ENCODE assay signal across 25 cellular contexts in genomic region chr10:91707236-91707635, GRCh38.
"Had no signal": no experiment of that assay in that cellular context is flagged by ENCODE, and none has a peak within 500 bp of the region (broad histone marks: within the 10 kb centered on the region; RNA-seq: fewer than 3 reads in every experiment).

No MANE protein-coding gene starts in this region.

- H3K4me3 ChIP-seq: adrenal gland, ascending aorta, body of pancreas, MG63 had no signal

- H3K36me3 ChIP-seq: adrenal gland, ascending aorta, MG63 had no signal

- H3K27ac ChIP-seq: adrenal gland, ascending aorta, body of pancreas had no signal

- ATAC-seq: activated CD4-positive, CD25-positive, alpha-beta regulatory T cell treated with anti-CD3 and anti-CD28 coated beads, Interleukin-2, amount 50 U/mL, for 24 hours; activated CD8-positive, alpha-beta T cell treated with anti-CD3 and anti-CD28 coated beads for 36 hours; activated T-cell treated with anti-CD3 and anti-CD28 coated beads, Interleukin-2, amount 50 U/mL, for 72 hours; body of pancreas; PC-3 had no signal

- FAIRE-seq: RCC 7860 had no signal

- H3K27me3 ChIP-seq: adrenal gland, ascending aorta, body of pancreas, MG63 had no signal

- H3K9me3 ChIP-seq: adrenal gland, ascending aorta, body of pancreas, MG63 had no signal

- H3K4me1 ChIP-seq: ascending aorta had no signal

- DNase-seq: activated CD4-positive, alpha-beta T cell treated with anti-CD3 and anti-CD28 coated beads for 4 hours; activated CD8-positive, alpha-beta memory T cell treated with anti-CD3 and anti-CD28 coated beads, Interleukin-2, amount 50 U/mL, for 4 hours; activated CD8-positive, alpha-beta T cell treated with anti-CD3 and anti-CD28 coated beads for 36 hours; activated gamma-delta T cell treated with Interleukin-2 at 50 U/mL for 16 hours; activated naive CD4-positive, alpha-beta T cell treated with anti-CD3 and anti-CD28 coated beads, Interleukin-2, amount 10 ng/mL, durations not matched to agents 7 days and 5 days; activated naive CD8-positive, alpha-beta T cell treated with anti-CD3 and anti-CD28 coated beads for 36 hours; activated T-cell treated with anti-CD3 and anti-CD28 coated beads, Interleukin-2, amount 50 U/mL, for 72 hours; adrenal gland; body of pancreas; KG1; MG63; MV-4-11; NCI-H1092 treated with DMSO at 0.1 percent for 48 hours; NCI-H1417 treated with DMSO at 0.1 percent for 48 hours; NCI-H1694; NCI-H2029; NCI-H2107; NCI-H345; NCI-H510A; NCI-H526 treated with DMSO at 0.1 percent for 48 hours; PC-3; SHP77 treated with DMSO at 0.1 percent for 48 hours had no signal
